Comparison of ENCODE assay signal across 28 cellular contexts in the genomic region with DNA sequence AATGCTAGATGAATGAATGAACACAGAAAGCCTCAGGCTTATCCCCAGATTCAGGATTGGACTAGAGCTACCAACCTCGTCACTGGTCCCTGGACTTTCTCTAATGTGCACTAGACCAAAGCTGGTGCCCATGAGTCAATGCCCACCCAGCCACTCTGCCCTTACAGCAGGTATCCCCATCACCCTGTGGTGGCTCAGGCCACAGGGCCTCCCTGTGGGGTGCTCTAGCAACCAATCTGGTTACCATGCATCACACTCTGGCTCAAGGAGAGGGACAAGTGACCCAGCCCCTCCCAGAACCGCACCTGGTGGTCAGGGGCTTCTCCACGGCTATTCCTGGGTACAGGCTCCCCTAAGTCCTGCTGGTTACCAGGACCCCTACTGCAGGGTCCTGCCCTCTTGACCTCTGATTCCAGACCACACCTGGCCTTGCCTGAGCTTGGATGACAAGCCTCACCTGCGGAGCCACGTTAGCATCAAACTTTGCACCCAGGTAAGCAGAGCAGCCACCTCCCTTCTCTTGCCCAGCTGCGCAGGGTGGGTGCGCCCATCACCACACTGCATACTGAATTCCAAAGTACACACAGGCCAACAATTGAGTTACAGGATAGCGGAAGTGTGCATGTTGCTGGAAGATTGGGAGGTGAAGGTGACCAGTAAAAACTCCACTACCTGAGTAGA.
"Had no signal": no experiment of that assay in that cellular context is flagged by ENCODE, and none has a peak within 500 bp of the region (broad histone marks: within the 10 kb centered on the region; RNA-seq: fewer than 3 reads in every experiment).

No MANE protein-coding gene starts in this region.

- H3K4me1 Mint-ChIP-seq: brain had no signal

- H3K4me3 ChIP-seq: ascending aorta, SJSA1 had no signal

- H3K36me3 ChIP-seq: ascending aorta, SJSA1 had no signal

- DNase-seq: activated CD4-positive, alpha-beta T cell treated with anti-CD3 and anti-CD28 coated beads for 4 hours; activated CD8-positive, alpha-beta T cell treated with anti-CD3 and anti-CD28 coated beads for 36 hours; activated effector memory CD4-positive, alpha-beta T cell treated with anti-CD3 and anti-CD28 coated beads, Interleukin-2, amount 50 U/mL, for 16 hours; activated naive CD4-positive, alpha-beta T cell treated with Interleukin-2 at 50 U/mL for 16 hours; activated naive CD8-positive, alpha-beta T cell treated with anti-CD3 and anti-CD28 coated beads, Interleukin-2, amount 50 U/mL, for 24 hours; activated T-cell treated with anti-CD3 and anti-CD28 coated beads, Interleukin-2, amount 50 U/mL, for 24 hours; amniotic stem cell; IMR-90; Kasumi-1; KBM-7; NCI-H1105 treated with DMSO at 0.1 percent for 48 hours; NCI-H1436 treated with DMSO at 0.1 percent for 48 hours; NCI-H187 treated with DMSO at 0.1 percent for 48 hours; NCI-H2081 treated with DMSO at 0.1 percent for 48 hours; NCI-H2171 treated with DMSO at 0.1 percent for 48 hours; NCI-H226; NCI-H526; NCI-H82; OCI-M1; SHP77; SW 1271 had no signal

- ATAC-seq: activated CD4-positive, CD25-positive, alpha-beta regulatory T cell treated with anti-CD3 and anti-CD28 coated beads, Interleukin-2, amount 50 U/mL, for 24 hours; activated CD8-positive, alpha-beta T cell treated with anti-CD3 and anti-CD28 coated beads for 36 hours; activated naive CD4-positive, alpha-beta T cell treated with anti-CD3 and anti-CD28 coated beads, Interleukin-2, amount 50 U/mL, for 72 hours; activated naive CD8-positive, alpha-beta T cell treated with anti-CD3 and anti-CD28 coated beads, Interleukin-2, amount 50 U/mL, for 24 hours; SK-N-SH treated with all-trans-retinoic acid at 6 μM for 48 hours had no signal

- H3K27me3 Mint-ChIP-seq: activated CD8-positive, alpha-beta T cell treated with anti-CD3 and anti-CD28 coated beads for 36 hours; activated naive CD8-positive, alpha-beta T cell treated with anti-CD3 and anti-CD28 coated beads, Interleukin-2, amount 50 U/mL, for 24 hours; activated T-cell treated with anti-CD3 and anti-CD28 coated beads, Interleukin-2, amount 50 U/mL, for 24 hours had no signal

- H3K4me1 ChIP-seq: ascending aorta, SJSA1 had no signal

- H3K27ac Mint-ChIP-seq: activated CD8-positive, alpha-beta T cell treated with anti-CD3 and anti-CD28 coated beads for 36 hours; activated naive CD8-positive, alpha-beta T cell treated with anti-CD3 and anti-CD28 coated beads, Interleukin-2, amount 50 U/mL, for 24 hours; activated T-cell treated with anti-CD3 and anti-CD28 coated beads, Interleukin-2, amount 50 U/mL, for 24 hours; brain; T-helper 1 cell treated with Interleukin-12 subunit alpha and Interleukin-12 subunit beta and Interleukin-4 antibody, amounts not matched to agents 30 μg/mL and 1 μg/mL, for 36 hours had no signal

- H3K4me3 Mint-ChIP-seq: activated CD8-positive, alpha-beta T cell treated with anti-CD3 and anti-CD28 coated beads for 36 hours; activated naive CD8-positive, alpha-beta T cell treated with anti-CD3 and anti-CD28 coated beads, Interleukin-2, amount 50 U/mL, for 24 hours; activated T-cell treated with anti-CD3 and anti-CD28 coated beads, Interleukin-2, amount 50 U/mL, for 24 hours; brain; T-helper 1 cell treated with Interleukin-12 subunit alpha and Interleukin-12 subunit beta and Interleukin-4 antibody, amounts not matched to agents 30 μg/mL and 1 μg/mL, for 36 hours had no signal

- H3K27me3 ChIP-seq: ascending aorta, SJSA1 had no signal

- H3K27ac ChIP-seq: ascending aorta, SJSA1 had no signal
